Comparison of ENCODE assay signal across 8 cellular contexts in the genomic region with DNA sequence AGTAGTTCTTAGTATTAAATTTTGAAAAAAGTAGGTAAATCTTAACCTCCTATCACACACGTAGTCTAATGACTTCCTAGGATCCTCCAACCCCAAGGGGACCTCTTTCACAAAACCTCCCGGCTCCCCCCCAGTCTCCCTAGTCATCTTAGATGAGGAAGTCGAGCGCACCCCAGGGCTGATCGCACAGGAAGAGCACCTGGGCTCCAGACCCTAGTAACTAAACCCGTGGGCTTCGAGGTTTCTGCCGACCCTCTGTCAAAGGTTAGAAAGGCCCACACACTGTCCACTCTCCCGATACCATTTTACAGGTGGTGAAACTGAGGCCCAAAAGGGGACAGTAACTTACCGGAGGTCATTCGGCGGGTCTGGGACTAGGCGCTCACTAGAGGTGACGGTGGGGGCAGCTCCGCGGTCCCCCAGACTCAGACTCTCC. TPM values are rescaled to one million over a fixed set of nuclear protein-coding genes. Genes with fewer than 3 reads are reported as not detected.
A peak's percentile ranks its signal among the peaks of the same experiment; 100 is the strongest.
DNase-seq lines count a peak whose midpoint lies in the region; ATAC-seq, FAIRE-seq and TF ChIP-seq lines count a peak whose summit lies in the region.

No MANE protein-coding gene starts in this region.

- CTCF ChIA-PET in activated CD8-positive, alpha-beta T cell treated with anti-CD3 and anti-CD28 coated beads, Interleukin-2, amount 10 ng/mL, durations not matched to agents 7 days and 5 days (lab: Charles Lee) = interaction anchor here (0.8 to 2.6 kb wide), 6 partner anchors 10 to 386 kb away, joined by 3 to 12 read pairs (median 4); no protein-coding TSS in a partner anchor

- peak overlapping the region; percentile 98 for H3K4me3 Mint-ChIP-seq in activated CD8-positive, alpha-beta T cell treated with anti-CD3 and anti-CD28 coated beads, Interleukin-2, amount 10 ng/mL, durations not matched to agents 7 days and 5 days
- H3K4me3 Mint-ChIP-seq in natural killer cell treated with Interleukin-12 subunit alpha and Interleukin-12 subunit beta and Interleukin-15 and Interleukin-18, amount 100 ng/mL, for 72 hours = peak overlapping the region; percentile 90

- peak overlapping the region; percentile 84 to 91 (median 88) for H3K27ac ChIP-seq in esophagus muscularis mucosa (replicated peaks in 1 of 4)
- peak overlapping the region; percentile 91 to 96 (median 92) for H3K27ac ChIP-seq in transverse colon

- in situ Hi-C loops in transverse colon (cut with MboI; ENCODE audit: low pct_ligation_motif_present in 1 of 4, low pct_unique_long_range_greater_than_20kb in 1 of 4, low sequenced_read_pairs in 3 of 4) = no loop called here

- DNase-seq in COLO668 (lab: John Stamatoyannopoulos, UW; ENCODE audit: unreplicated experiment) (peak; percentile 17), H54 (ENCODE audit: insufficient read length, low spot score) (peak; percentile 33), NB4 (ENCODE audit: low read depth) (peak; percentile 79), esophagus muscularis mucosa (ENCODE audit: extremely low spot score) (no peak), transverse colon (peak; percentile 64), NCI-H187 (lab: John Stamatoyannopoulos, UW) (no peak)
- DNase-seq in activated CD8-positive, alpha-beta T cell treated with anti-CD3 and anti-CD28 coated beads, Interleukin-2, amount 10 ng/mL, durations not matched to agents 7 days and 5 days = peak; percentile 61
- DNase-seq in natural killer cell treated with Interleukin-12 subunit alpha and Interleukin-12 subunit beta and Interleukin-15 and Interleukin-18, amount 100 ng/mL, for 72 hours (ENCODE audit: low spot score) = peak; percentile 66

- POLR2A ChIA-PET in activated CD8-positive, alpha-beta T cell treated with anti-CD3 and anti-CD28 coated beads, Interleukin-2, amount 10 ng/mL, durations not matched to agents 7 days and 5 days (lab: Charles Lee) = interaction anchor here (0.6 to 5.2 kb wide), 17 partner anchors 9 to 619 kb away, joined by 3 to 51 read pairs (median 4); a partner anchor contains a TSS

- TF ChIP-seq CTCF in NB4 (IDR thresholded peaks at IDR 0.05; ENCODE audit: low read depth, low read length) (no peak), esophagus muscularis mucosa (IDR thresholded peaks at IDR 0.05) (no peak), transverse colon (IDR thresholded peaks at IDR 0.05) (no peak)

- H3K4me1 ChIP-seq in esophagus muscularis mucosa (peaks cover 48 to 80% (median 71%) of the 10 kb centered on the region in 4 donors), transverse colon (peaks cover 15 to 65% (median 32%) of the 10 kb centered on the region in 4 donors)

- H3K27ac Mint-ChIP-seq in activated CD8-positive, alpha-beta T cell treated with anti-CD3 and anti-CD28 coated beads, Interleukin-2, amount 10 ng/mL, durations not matched to agents 7 days and 5 days = peak overlapping the region; percentile 91
- peak overlapping the region; percentile 84 to 87 for H3K27ac Mint-ChIP-seq in natural killer cell treated with Interleukin-12 subunit alpha and Interleukin-12 subunit beta and Interleukin-15 and Interleukin-18, amount 100 ng/mL, for 72 hours

- no peaks in the 10 kb centered on the region for H3K27me3 Mint-ChIP-seq in activated CD8-positive, alpha-beta T cell treated with anti-CD3 and anti-CD28 coated beads, Interleukin-2, amount 10 ng/mL, durations not matched to agents 7 days and 5 days (ENCODE audit: low read depth)
- H3K27me3 Mint-ChIP-seq in natural killer cell treated with Interleukin-12 subunit alpha and Interleukin-12 subunit beta and Interleukin-15 and Interleukin-18, amount 100 ng/mL, for 72 hours = no peaks in the 10 kb centered on the region

- H3K27me3 ChIP-seq in esophagus muscularis mucosa (no peaks in the 10 kb centered on the region), transverse colon (no peaks in the 10 kb centered on the region)

- peaks cover 6 to 34% (median 25%) of the 10 kb centered on the region in 4 donors for H3K36me3 ChIP-seq in esophagus muscularis mucosa
- H3K36me3 ChIP-seq in transverse colon = peaks cover 0 to 8% (median 0%) of the 10 kb centered on the region in 4 donors

- WGBS in esophagus muscularis mucosa = 2% methylated on average over 11 of the region's 16 CpGs
- WGBS in transverse colon (ENCODE audit: low coverage in 1 of 2), 2 donors = 0% methylated on average over 5 to 16 of the region's 16 CpGs

- TF ChIP-seq EP300 in esophagus muscularis mucosa (IDR thresholded peaks at IDR 0.05) = no peak
- no peak for TF ChIP-seq EP300 in transverse colon (IDR thresholded peaks at IDR 0.05; ENCODE audit: low read depth)

- H3K4me3 ChIP-seq in NB4 (ENCODE audit: low read depth, low read length) = peak overlapping the region; percentile 95
- peak overlapping the region; percentile 77 to 93 (median 87) for H3K4me3 ChIP-seq in esophagus muscularis mucosa
- H3K4me3 ChIP-seq in transverse colon = peak overlapping the region; percentile 56 to 98 (median 76)

- intact Hi-C loops in esophagus muscularis mucosa (cut with DNase I) = no loop called here
- intact Hi-C loops in transverse colon (cut with DNase I; ENCODE audit: low total_unique reads) = no loop called here

- H3K9me3 ChIP-seq in esophagus muscularis mucosa = no peaks in the 10 kb centered on the region
- H3K9me3 ChIP-seq in transverse colon = no peaks in the 10 kb centered on the region

- FAIRE-seq in H54 (lab: Jason Lieb, UNC) = no peak

- peak; percentile 9 for ATAC-seq in activated CD8-positive, alpha-beta T cell treated with anti-CD3 and anti-CD28 coated beads, Interleukin-2, amount 10 ng/mL, durations not matched to agents 7 days and 5 days
- peak in 1 of 2 donors; percentile 11 for ATAC-seq in natural killer cell treated with Interleukin-12 subunit alpha and Interleukin-12 subunit beta and Interleukin-15 and Interleukin-18, amount 100 ng/mL, for 72 hours

- H3K9me3 Mint-ChIP-seq in activated CD8-positive, alpha-beta T cell treated with anti-CD3 and anti-CD28 coated beads, Interleukin-2, amount 10 ng/mL, durations not matched to agents 7 days and 5 days (ENCODE audit: insufficient read depth) = no peaks in the 10 kb centered on the region
- H3K9me3 Mint-ChIP-seq in natural killer cell treated with Interleukin-12 subunit alpha and Interleukin-12 subunit beta and Interleukin-15 and Interleukin-18, amount 100 ng/mL, for 72 hours = no peaks in the 10 kb centered on the region

- peaks cover 44% of the 10 kb centered on the region for H3K36me3 Mint-ChIP-seq in activated CD8-positive, alpha-beta T cell treated with anti-CD3 and anti-CD28 coated beads, Interleukin-2, amount 10 ng/mL, durations not matched to agents 7 days and 5 days (ENCODE audit: low read depth)
- H3K36me3 Mint-ChIP-seq in natural killer cell treated with Interleukin-12 subunit alpha and Interleukin-12 subunit beta and Interleukin-15 and Interleukin-18, amount 100 ng/mL, for 72 hours = peaks cover 32% of the 10 kb centered on the region

- peaks cover 66% of the 10 kb centered on the region for H3K4me1 Mint-ChIP-seq in activated CD8-positive, alpha-beta T cell treated with anti-CD3 and anti-CD28 coated beads, Interleukin-2, amount 10 ng/mL, durations not matched to agents 7 days and 5 days (ENCODE audit: low read depth)
- H3K4me1 Mint-ChIP-seq in natural killer cell treated with Interleukin-12 subunit alpha and Interleukin-12 subunit beta and Interleukin-15 and Interleukin-18, amount 100 ng/mL, for 72 hours (ENCODE audit: low read depth in 2 of 2) = peaks cover 41 to 72% of the 10 kb centered on the region in 2 donors

- TF ChIP-seq POLR2A in H54 (IDR thresholded peaks at IDR 0.05; ENCODE audit: low read depth, low read length) = no peak
- no peak for TF ChIP-seq POLR2A in NB4 (IDR thresholded peaks at IDR 0.05; ENCODE audit: extremely low read depth, insufficient read length)
- TF ChIP-seq POLR2A in esophagus muscularis mucosa (IDR thresholded peaks at IDR 0.05; ENCODE audit: low read depth) = no peak
- no peak for TF ChIP-seq POLR2A in transverse colon (IDR thresholded peaks at IDR 0.05)

RNA-seq across cellular contexts. Expression of a gene that starts 0.3 kb away (rescaled TPM):
- total RNA-seq in activated CD8-positive, alpha-beta T cell treated with anti-CD3 and anti-CD28 coated beads, Interleukin-2, amount 10 ng/mL, durations not matched to agents 7 days and 5 days = 10 to 100 TPM; 50.1 to 50.6 TPM
- total RNA-seq in esophagus muscularis mucosa (10 to 100 TPM; 12.1 to 23.3 (median 16.4) TPM), transverse colon (10 to 100 TPM; 15.0 to 34.4 (median 30.4) TPM)
- 10 to 100 TPM; 63.6 to 72.6 TPM for total RNA-seq in natural killer cell treated with Interleukin-12 subunit alpha and Interleukin-12 subunit beta and Interleukin-15 and Interleukin-18, amount 100 ng/mL, for 72 hours

RNA-seq across cellular contexts. Expression of a gene that starts 0.6 kb away (rescaled TPM):
- 10 to 100 TPM; 22.3 to 25.6 TPM for total RNA-seq in activated CD8-positive, alpha-beta T cell treated with anti-CD3 and anti-CD28 coated beads, Interleukin-2, amount 10 ng/mL, durations not matched to agents 7 days and 5 days
- 10 to 100 TPM; 19.5 to 32.8 (median 21.9) TPM for total RNA-seq in esophagus muscularis mucosa
- total RNA-seq in natural killer cell treated with Interleukin-12 subunit alpha and Interleukin-12 subunit beta and Interleukin-15 and Interleukin-18, amount 100 ng/mL, for 72 hours = 10 to 100 TPM; 13.1 to 27.4 TPM
- total RNA-seq in transverse colon = 10 to 100 TPM; 15.0 to 77.6 (median 16.7) TPM

RNA-seq across cellular contexts. Expression of a gene that starts 11.0 kb away (rescaled TPM):
- total RNA-seq in activated CD8-positive, alpha-beta T cell treated with anti-CD3 and anti-CD28 coated beads, Interleukin-2, amount 10 ng/mL, durations not matched to agents 7 days and 5 days = under 1 TPM; 0.42 to 0.45 TPM
- total RNA-seq in esophagus muscularis mucosa (under 1 TPM in 2 of 4 donors, not detected in 2; 0.19 to 0.42 TPM), transverse colon (under 1 TPM in 2 of 4 donors, not detected in 2; 0.14 to 0.32 TPM)
- 1 to 10 TPM; 1.0 to 2.3 TPM for total RNA-seq in natural killer cell treated with Interleukin-12 subunit alpha and Interleukin-12 subunit beta and Interleukin-15 and Interleukin-18, amount 100 ng/mL, for 72 hours

Comparison
In these comparisons a context has a peak if more than half of its experiments do, and no peak if none do; other contexts are left out.
1. DNase-seq: peak in COLO668 (single experiment), H54 (single experiment), NB4 (single experiment), activated CD8-positive, alpha-beta T cell treated with anti-CD3 and anti-CD28 coated beads, Interleukin-2, amount 10 ng/mL, durations not matched to agents 7 days and 5 days (single experiment), natural killer cell treated with Interleukin-12 subunit alpha and Interleukin-12 subunit beta and Interleukin-15 and Interleukin-18, amount 100 ng/mL, for 72 hours (single experiment) and transverse colon (single experiment); none in esophagus muscularis mucosa (single experiment) and NCI-H187 (0 of 2).
2. Peak in every context shown above with its lines, with median percentiles within 50 percentile points of each other: H3K4me3 ChIP-seq.